39 cellular contexts compared by ENCODE assay signal in genomic region chr3:119098006-119098405, GRCh38. TPM values are rescaled to one million over a fixed set of nuclear protein-coding genes. Genes with fewer than 3 reads are reported as not detected.
"Had no signal": no experiment of that assay in that cellular context is flagged by ENCODE, and none has a peak within 500 bp of the region (broad histone marks: within the 10 kb centered on the region; RNA-seq: fewer than 3 reads in every experiment).

No MANE protein-coding gene starts in this region.

- H3K9me3 Mint-ChIP-seq: activated naive CD4-positive, alpha-beta T cell treated with anti-CD3 and anti-CD28 coated beads for 36 hours; activated naive CD4-positive, alpha-beta T cell treated with anti-CD3 and anti-CD28 coated beads, Interleukin-2, amount 10 ng/mL, durations not matched to agents 7 days and 5 days; activated naive CD4-positive, alpha-beta T cell treated with anti-CD3 and anti-CD28 coated beads, Interleukin-2, amount 50 U/mL, for 24 hours; activated naive CD4-positive, alpha-beta T cell treated with anti-CD3 and anti-CD28 coated beads, Interleukin-2, amount 50 U/mL, for 72 hours; activated naive CD8-positive, alpha-beta T cell treated with anti-CD3 and anti-CD28 coated beads for 36 hours; activated naive CD8-positive, alpha-beta T cell treated with anti-CD3 and anti-CD28 coated beads, Interleukin-2, amount 10 ng/mL, durations not matched to agents 7 days and 5 days; activated naive CD8-positive, alpha-beta T cell treated with anti-CD3 and anti-CD28 coated beads, Interleukin-2, amount 50 U/mL, for 24 hours; activated T-cell treated with anti-CD3 and anti-CD28 coated beads, Interleukin-2, amount 50 U/mL, for 4 hours; activated T-cell treated with anti-CD3 and anti-CD28 coated beads, Interleukin-2, amount 50 U/mL, for 72 hours; activated T-helper 1 cell treated with anti-CD3 and anti-CD28 coated beads, Interleukin-12 subunit alpha, Interleukin-12 subunit beta, Interleukin-2, Interleukin-4 antibody, amounts not matched to agents 30 ng/mL and 10 ng/mL and 1 ng/mL, durations not matched to agents 14 hours and 24 hours and 36 hours; activated T-helper 17 cell treated with anti-CD3 and anti-CD28 coated beads, Interleukin-2, amount 50 U/mL, for 72 hours; activated T-helper 2 cell treated with anti-CD3 and anti-CD28 coated beads, Interferon-gamma antibody, Interleukin-2, Interleukin-4, amounts not matched to agents 10 μg/mL and 5 μg/mL and 100 μg/mL, durations not matched to agents 14 hours and 24 hours and 36 hours; brain; central memory CD8-positive, alpha-beta T cell had no signal

- ATAC-seq: activated naive CD4-positive, alpha-beta T cell treated with anti-CD3 and anti-CD28 coated beads, Interleukin-2, amount 50 U/mL, for 72 hours; activated naive CD8-positive, alpha-beta T cell treated with anti-CD3 and anti-CD28 coated beads, Interleukin-2, amount 50 U/mL, for 24 hours; activated T-cell treated with anti-CD3 and anti-CD28 coated beads, Interleukin-2, amount 50 U/mL, for 4 hours; activated T-cell treated with anti-CD3 and anti-CD28 coated beads, Interleukin-2, amount 50 U/mL, for 72 hours; activated T-helper 17 cell treated with anti-CD3 and anti-CD28 coated beads, Interleukin-2, amount 50 U/mL, for 72 hours; body of pancreas had no signal

- H3K36me3 ChIP-seq: adrenal gland, ascending aorta, brain microvascular endothelial cell, breast epithelium, cardiac muscle cell had no signal

- H3K27ac ChIP-seq: adrenal gland, ascending aorta, body of pancreas, brain microvascular endothelial cell, breast epithelium, cardiac muscle cell had no signal

- H3K36me3 Mint-ChIP-seq: activated naive CD4-positive, alpha-beta T cell treated with anti-CD3 and anti-CD28 coated beads, Interleukin-2, amount 10 ng/mL, durations not matched to agents 7 days and 5 days; activated naive CD4-positive, alpha-beta T cell treated with anti-CD3 and anti-CD28 coated beads, Interleukin-2, amount 50 U/mL, for 24 hours; activated naive CD4-positive, alpha-beta T cell treated with anti-CD3 and anti-CD28 coated beads, Interleukin-2, amount 50 U/mL, for 72 hours; activated naive CD8-positive, alpha-beta T cell; activated naive CD8-positive, alpha-beta T cell treated with anti-CD3 and anti-CD28 coated beads for 36 hours; activated naive CD8-positive, alpha-beta T cell treated with anti-CD3 and anti-CD28 coated beads, Interleukin-2, amount 10 ng/mL, durations not matched to agents 7 days and 5 days; brain had no signal

- DNase-seq: activated effector memory CD4-positive, alpha-beta T cell treated with anti-CD3 and anti-CD28 coated beads, Interleukin-2, amount 50 U/mL, for 16 hours; activated effector memory CD4-positive, alpha-beta T cell treated with Interleukin-2 at 50 U/mL for 16 hours; activated gamma-delta T cell; activated gamma-delta T cell treated with Interleukin-2 at 50 U/mL for 16 hours; activated naive CD4-positive, alpha-beta T cell; activated naive CD4-positive, alpha-beta T cell treated with anti-CD3 and anti-CD28 coated beads for 36 hours; activated naive CD4-positive, alpha-beta T cell treated with anti-CD3 and anti-CD28 coated beads, Interleukin-2, amount 10 ng/mL, durations not matched to agents 7 days and 5 days; activated naive CD4-positive, alpha-beta T cell treated with anti-CD3 and anti-CD28 coated beads, Interleukin-2, amount 50 U/mL, for 16 hours; activated naive CD4-positive, alpha-beta T cell treated with Interleukin-2 at 50 U/mL for 16 hours; activated naive CD8-positive, alpha-beta T cell treated with anti-CD3 and anti-CD28 coated beads for 36 hours; activated naive CD8-positive, alpha-beta T cell treated with anti-CD3 and anti-CD28 coated beads, Interleukin-2, amount 10 ng/mL, durations not matched to agents 7 days and 5 days; activated naive CD8-positive, alpha-beta T cell treated with anti-CD3 and anti-CD28 coated beads, Interleukin-2, amount 50 U/mL, for 24 hours; activated T-cell treated with anti-CD3 and anti-CD28 coated beads, Interleukin-2, amount 50 U/mL, for 1 hour; activated T-cell treated with anti-CD3 and anti-CD28 coated beads, Interleukin-2, amount 50 U/mL, for 4 hours; activated T-cell treated with anti-CD3 and anti-CD28 coated beads, Interleukin-2, amount 50 U/mL, for 48 hours; amniotic stem cell; aorta; cerebellar nuclear complex had no signal

- FAIRE-seq: astrocyte, bronchial epithelial cell had no signal

- H3K9me3 ChIP-seq: adrenal gland, ascending aorta, body of pancreas, breast epithelium had no signal

- H3K27me3 ChIP-seq: adrenal gland, ascending aorta, body of pancreas, brain microvascular endothelial cell, breast epithelium, cardiac muscle cell had no signal

- H3K4me1 ChIP-seq: adrenal gland, ascending aorta, body of pancreas, breast epithelium had no signal

- H3K27me3 Mint-ChIP-seq: activated naive CD4-positive, alpha-beta T cell treated with anti-CD3 and anti-CD28 coated beads, Interleukin-2, amount 50 U/mL, for 24 hours; activated T-helper 17 cell treated with anti-CD3 and anti-CD28 coated beads, Interleukin-2, amount 50 U/mL, for 72 hours; brain; central memory CD8-positive, alpha-beta T cell had no signal

- H3K4me3 Mint-ChIP-seq: activated naive CD4-positive, alpha-beta T cell treated with anti-CD3 and anti-CD28 coated beads for 36 hours; activated naive CD4-positive, alpha-beta T cell treated with anti-CD3 and anti-CD28 coated beads, Interleukin-2, amount 10 ng/mL, durations not matched to agents 7 days and 5 days; activated naive CD4-positive, alpha-beta T cell treated with anti-CD3 and anti-CD28 coated beads, Interleukin-2, amount 50 U/mL, for 24 hours; activated naive CD8-positive, alpha-beta T cell; activated naive CD8-positive, alpha-beta T cell treated with anti-CD3 and anti-CD28 coated beads for 36 hours; activated naive CD8-positive, alpha-beta T cell treated with anti-CD3 and anti-CD28 coated beads, Interleukin-2, amount 10 ng/mL, durations not matched to agents 7 days and 5 days; activated naive CD8-positive, alpha-beta T cell treated with anti-CD3 and anti-CD28 coated beads, Interleukin-2, amount 50 U/mL, for 24 hours; activated T-cell treated with anti-CD3 and anti-CD28 coated beads, Interleukin-2, amount 50 U/mL, for 4 hours; activated T-cell treated with anti-CD3 and anti-CD28 coated beads, Interleukin-2, amount 50 U/mL, for 72 hours; activated T-helper 1 cell treated with anti-CD3 and anti-CD28 coated beads, Interleukin-12 subunit alpha, Interleukin-12 subunit beta, Interleukin-2, Interleukin-4 antibody, amounts not matched to agents 30 ng/mL and 10 ng/mL and 1 ng/mL, durations not matched to agents 14 hours and 24 hours and 36 hours; activated T-helper 17 cell treated with anti-CD3 and anti-CD28 coated beads, Interleukin-2, amount 50 U/mL, for 72 hours; brain; central memory CD8-positive, alpha-beta T cell had no signal

- H3K27ac Mint-ChIP-seq: activated naive CD4-positive, alpha-beta T cell treated with anti-CD3 and anti-CD28 coated beads for 36 hours; activated naive CD4-positive, alpha-beta T cell treated with anti-CD3 and anti-CD28 coated beads, Interleukin-2, amount 10 ng/mL, durations not matched to agents 7 days and 5 days; activated naive CD4-positive, alpha-beta T cell treated with anti-CD3 and anti-CD28 coated beads, Interleukin-2, amount 50 U/mL, for 24 hours; activated naive CD4-positive, alpha-beta T cell treated with anti-CD3 and anti-CD28 coated beads, Interleukin-2, amount 50 U/mL, for 72 hours; activated naive CD8-positive, alpha-beta T cell; activated naive CD8-positive, alpha-beta T cell treated with anti-CD3 and anti-CD28 coated beads for 36 hours; activated naive CD8-positive, alpha-beta T cell treated with anti-CD3 and anti-CD28 coated beads, Interleukin-2, amount 10 ng/mL, durations not matched to agents 7 days and 5 days; activated naive CD8-positive, alpha-beta T cell treated with anti-CD3 and anti-CD28 coated beads, Interleukin-2, amount 50 U/mL, for 24 hours; activated T-cell treated with anti-CD3 and anti-CD28 coated beads, Interleukin-2, amount 50 U/mL, for 72 hours; activated T-helper 1 cell treated with anti-CD3 and anti-CD28 coated beads, Interleukin-12 subunit alpha, Interleukin-12 subunit beta, Interleukin-2, Interleukin-4 antibody, amounts not matched to agents 30 ng/mL and 10 ng/mL and 1 ng/mL, durations not matched to agents 14 hours and 24 hours and 36 hours; activated T-helper 17 cell treated with anti-CD3 and anti-CD28 coated beads, Interleukin-2, amount 50 U/mL, for 72 hours; activated T-helper 2 cell treated with anti-CD3 and anti-CD28 coated beads, Interferon-gamma antibody, Interleukin-2, Interleukin-4, amounts not matched to agents 10 μg/mL and 5 μg/mL and 100 μg/mL, durations not matched to agents 14 hours and 24 hours and 36 hours; brain had no signal

- H3K4me1 Mint-ChIP-seq: activated naive CD4-positive, alpha-beta T cell treated with anti-CD3 and anti-CD28 coated beads, Interleukin-2, amount 10 ng/mL, durations not matched to agents 7 days and 5 days; activated naive CD4-positive, alpha-beta T cell treated with anti-CD3 and anti-CD28 coated beads, Interleukin-2, amount 50 U/mL, for 24 hours; activated naive CD8-positive, alpha-beta T cell treated with anti-CD3 and anti-CD28 coated beads for 36 hours; activated naive CD8-positive, alpha-beta T cell treated with anti-CD3 and anti-CD28 coated beads, Interleukin-2, amount 10 ng/mL, durations not matched to agents 7 days and 5 days; activated naive CD8-positive, alpha-beta T cell treated with anti-CD3 and anti-CD28 coated beads, Interleukin-2, amount 50 U/mL, for 24 hours; activated T-helper 17 cell treated with anti-CD3 and anti-CD28 coated beads, Interleukin-2, amount 50 U/mL, for 72 hours; brain; central memory CD8-positive, alpha-beta T cell had no signal

- H3K4me3 ChIP-seq: adrenal gland, ascending aorta, body of pancreas, breast epithelium, cardiac muscle cell had no signal

RNA-seq across cellular contexts. Expression of gene TEX55, which starts 48.0 kb away (rescaled TPM):
- total RNA-seq: activated naive CD4-positive, alpha-beta T cell treated with anti-CD3 and anti-CD28 coated beads for 36 hours; activated naive CD4-positive, alpha-beta T cell treated with anti-CD3 and anti-CD28 coated beads, Interleukin-2, amount 50 U/mL, for 72 hours; activated naive CD8-positive, alpha-beta T cell treated with anti-CD3 and anti-CD28 coated beads for 36 hours; activated naive CD8-positive, alpha-beta T cell treated with anti-CD3 and anti-CD28 coated beads, Interleukin-2, amount 10 ng/mL, durations not matched to agents 7 days and 5 days; activated T-cell treated with anti-CD3 and anti-CD28 coated beads, Interleukin-2, amount 50 U/mL, for 4 hours; activated T-cell treated with anti-CD3 and anti-CD28 coated beads, Interleukin-2, amount 50 U/mL, for 72 hours; activated T-helper 1 cell treated with anti-CD3 and anti-CD28 coated beads, Interleukin-12 subunit alpha, Interleukin-12 subunit beta, Interleukin-2, Interleukin-4 antibody, amounts not matched to agents 30 ng/mL and 10 ng/mL and 1 ng/mL, durations not matched to agents 14 hours and 24 hours and 36 hours; activated T-helper 17 cell treated with anti-CD3 and anti-CD28 coated beads, Interleukin-2, amount 50 U/mL, for 72 hours; activated T-helper 2 cell treated with anti-CD3 and anti-CD28 coated beads, Interferon-gamma antibody, Interleukin-2, Interleukin-4, amounts not matched to agents 10 μg/mL and 5 μg/mL and 100 μg/mL, durations not matched to agents 14 hours and 24 hours and 36 hours; adrenal gland; aorta; ascending aorta; astrocyte; body of pancreas; breast epithelium; bronchial epithelial cell; cardiac muscle cell; cardiac septum; cerebellum; chondrocyte had no signal
- polyA plus RNA-seq: adipose tissue, adrenal gland, aorta, cardiac muscle cell had no signal
